26 cellular contexts compared by ENCODE assay signal in genomic region chr1:238895911-238896310, GRCh38.
DNase-seq lines count a peak whose midpoint lies in the region; ATAC-seq and TF ChIP-seq lines count a peak whose summit lies in the region.
"Had no signal": no experiment of that assay in that cellular context is flagged by ENCODE, and none has a peak within 500 bp of the region (broad histone marks: within the 10 kb centered on the region; RNA-seq: fewer than 3 reads in every experiment).

No MANE protein-coding gene starts in this region.

- H3K4me3 Mint-ChIP-seq in GM23338: no peak overlapping the region
- H3K4me3 Mint-ChIP-seq: activated CD4-positive, alpha-beta memory T cell treated with anti-CD3 and anti-CD28 coated beads, Interleukin-2, amount 10 ng/mL, durations not matched to agents 7 days and 5 days; activated naive CD4-positive, alpha-beta T cell treated with anti-CD3 and anti-CD28 coated beads, Interleukin-2, amount 10 ng/mL, durations not matched to agents 7 days and 5 days; brain; CD8-positive, alpha-beta T cell; mesothelial cell of epicardium; T-helper 2 cell treated with Interferon-gamma antibody and Interleukin-4, amounts not matched to agents 5 μg/mL and 100 μg/mL, for 36 hours had no signal

- H3K27me3 ChIP-seq in MM.1S (replicated peaks; ENCODE audit: insufficient read depth, low read length) (no peaks in the 10 kb centered on the region), mesenchymal stem cell (ENCODE audit: control insufficient read depth in 1 of 2, insufficient read depth in 1 of 2, low read length in 2 of 2) (no peaks in the 10 kb centered on the region), GM23338 (ENCODE audit: insufficient read depth) (no peaks in the 10 kb centered on the region)
- H3K27me3 ChIP-seq: adrenal gland, BE2C, neutrophil, stomach, uterus had no signal

- no peak overlapping the region for H4K8ac ChIP-seq in mesenchymal stem cell (ENCODE audit: low read length)

- no peaks in the 10 kb centered on the region for H3K79me1 ChIP-seq in mesenchymal stem cell (replicated peaks; ENCODE audit: low read length, poor library complexity, severe bottlenecking)

- 0 out of 2 replicates have a peak, but pooled peaks cover 5% of the 10 kb centered on the region for H3K4me1 ChIP-seq in MM.1S (ENCODE audit: low read length)
- H3K4me1 ChIP-seq in mesenchymal stem cell (ENCODE audit: control insufficient read depth, insufficient read depth, low read depth, low read length): peaks cover 2% of the 10 kb centered on the region
- no peaks in the 10 kb centered on the region for H3K4me1 ChIP-seq in GM23338 (ENCODE audit: insufficient read depth)
- H3K4me1 ChIP-seq: adrenal gland, BE2C, stomach, uterus had no signal

- H3K9me3 ChIP-seq in MM.1S (replicated peaks; ENCODE audit: insufficient read depth, low read length) (no peaks in the 10 kb centered on the region), mesenchymal stem cell (ENCODE audit: control insufficient read depth, low read length) (peaks cover 21% of the 10 kb centered on the region)
- H3K9me3 ChIP-seq: adrenal gland, BE2C, neutrophil, uterus had no signal

- peak overlapping the region; percentile 32 for H2AK5ac ChIP-seq in mesenchymal stem cell (ENCODE audit: low read length, severe bottlenecking)

- H3K79me2 ChIP-seq in MM.1S (ENCODE audit: low read length) (no peaks in the 10 kb centered on the region), GM23338 (replicated peaks; ENCODE audit: insufficient read depth) (no peaks in the 10 kb centered on the region)

- H4K20me1 ChIP-seq in MM.1S (ENCODE audit: insufficient read depth, low read length) (no peaks in the 10 kb centered on the region), GM23338 (replicated peaks; ENCODE audit: insufficient read depth) (no peaks in the 10 kb centered on the region)

- H3K9me2 ChIP-seq in MM.1S (replicated peaks; ENCODE audit: insufficient read depth, low read length) (no peaks in the 10 kb centered on the region), GM23338 (ENCODE audit: insufficient read depth) (no peaks in the 10 kb centered on the region)

- TF ChIP-seq CTCF in MM.1S (IDR thresholded peaks at IDR 0.05; ENCODE audit: low read length) (no peak), epithelial cell of esophagus (IDR thresholded peaks at IDR 0.05; ENCODE audit: insufficient read depth, low read depth, low read length, missing control alignments) (no peak), GM23338 (conservative IDR thresholded peaks at IDR 0.05; ENCODE audit: low read depth in 2 of 2) (no peak)

- no peak overlapping the region for H3K27ac ChIP-seq in MM.1S (ENCODE audit: low read length)
- H3K27ac ChIP-seq in mesenchymal stem cell (ENCODE audit: low read length, poor library complexity, severe bottlenecking): no peak overlapping the region
- H3K27ac ChIP-seq in GM23338 (ENCODE audit: low read depth): no peak overlapping the region
- H3K27ac ChIP-seq: adrenal gland, HL-60, neutrophil, stomach, uterus had no signal

- H3K4me2 ChIP-seq in MM.1S (ENCODE audit: low read depth, low read length): no peak overlapping the region; the same call in 1 of the 2 replicates
- H3K4me2 ChIP-seq in mesenchymal stem cell (ENCODE audit: low read length, poor library complexity, severe bottlenecking): no peak overlapping the region
- H3K4me2 ChIP-seq in GM23338: no peak overlapping the region
- H3K4me2 ChIP-seq: smooth muscle cell had no signal

- DNase-seq in ELR (ENCODE audit: low read depth) (peak; percentile 53), MM.1S (peak; percentile 91), epithelial cell of esophagus (ENCODE audit: low read depth) (peak; percentile 83), mesenchymal stem cell (no peak), NCI-H2196 (lab: John Stamatoyannopoulos, UW; ENCODE audit: unreplicated experiment) (no peak), GM23338 (ENCODE audit: low spot score) (no peak)
- DNase-seq: activated CD4-positive, alpha-beta memory T cell treated with anti-CD3 and anti-CD28 coated beads, Interleukin-2, amount 10 ng/mL, durations not matched to agents 7 days and 5 days; activated naive CD4-positive, alpha-beta T cell treated with anti-CD3 and anti-CD28 coated beads, Interleukin-2, amount 10 ng/mL, durations not matched to agents 7 days and 5 days; adrenal gland; BE2C; CD8-positive, alpha-beta T cell; GOT3; left ventricle myocardium superior; posterior cingulate gyrus; right cardiac atrium; SHP77 treated with DMSO at 0.1 percent for 48 hours; stomach; uterus had no signal

- H2BK120ac ChIP-seq in mesenchymal stem cell (ENCODE audit: low read depth, low read length): no peak overlapping the region

- H3K14ac ChIP-seq in mesenchymal stem cell (ENCODE audit: low read length in 2 of 2): no peak overlapping the region

- no peaks in the 10 kb centered on the region for H3K36me3 ChIP-seq in MM.1S (replicated peaks; ENCODE audit: insufficient read depth, low read length)
- H3K36me3 ChIP-seq in mesenchymal stem cell (ENCODE audit: control insufficient read depth in 1 of 2, insufficient read depth in 2 of 2, low read depth in 1 of 2, low read length in 2 of 2): no peaks in the 10 kb centered on the region
- H3K36me3 ChIP-seq in GM23338 (ENCODE audit: insufficient read depth): no peaks in the 10 kb centered on the region
- H3K36me3 ChIP-seq: adrenal gland, BE2C, neutrophil, stomach, uterus had no signal

- H3K9ac ChIP-seq in MM.1S (ENCODE audit: low read length) (no peak overlapping the region), mesenchymal stem cell (ENCODE audit: low read length) (no peak overlapping the region)

- peaks cover 3% of the 10 kb centered on the region for H3K27me3 Mint-ChIP-seq in GM23338 (ENCODE audit: insufficient read depth, low read depth, poor library complexity)
- H3K27me3 Mint-ChIP-seq: activated CD4-positive, alpha-beta memory T cell treated with anti-CD3 and anti-CD28 coated beads, Interleukin-2, amount 10 ng/mL, durations not matched to agents 7 days and 5 days; activated naive CD4-positive, alpha-beta T cell treated with anti-CD3 and anti-CD28 coated beads, Interleukin-2, amount 10 ng/mL, durations not matched to agents 7 days and 5 days; brain had no signal

- H4K91ac ChIP-seq in mesenchymal stem cell (ENCODE audit: low read length): no peak overlapping the region

- no peak overlapping the region for H3K23ac ChIP-seq in mesenchymal stem cell (ENCODE audit: low read length in 2 of 2)

- no peaks in the 10 kb centered on the region for H3F3A ChIP-seq in MM.1S (ENCODE audit: insufficient read depth, low read length)
- H3F3A ChIP-seq in GM23338 (replicated peaks; ENCODE audit: low read depth): no peaks in the 10 kb centered on the region

- ATAC-seq in GM23338 (no peak), HG03039 (IDR thresholded peaks at IDR 0.05; ENCODE audit: unreplicated experiment) (no peak)
- ATAC-seq: CD8-positive, alpha-beta T cell; HepG2; left ventricle myocardium superior; right cardiac atrium had no signal

- H3K4ac ChIP-seq in mesenchymal stem cell (ENCODE audit: low read depth in 1 of 2, low read length in 2 of 2): no peak overlapping the region

- no peak overlapping the region for H3K18ac ChIP-seq in mesenchymal stem cell (ENCODE audit: low read depth in 1 of 2, low read length in 2 of 2)

- no peak overlapping the region for H3K4me3 ChIP-seq in MM.1S (ENCODE audit: low read length)
- H3K4me3 ChIP-seq in epithelial cell of esophagus (ENCODE audit: low read length): no peak overlapping the region
- no peak overlapping the region for H3K4me3 ChIP-seq in mesenchymal stem cell (ENCODE audit: insufficient read depth in 1 of 2, low read depth in 1 of 2, low read length in 2 of 2)
- H3K4me3 ChIP-seq in GM23338: no peak overlapping the region
- H3K4me3 ChIP-seq: adrenal gland, smooth muscle cell, stomach, uterus had no signal

- H2BK15ac ChIP-seq in mesenchymal stem cell (ENCODE audit: low read depth, poor library complexity, severe bottlenecking): no peak overlapping the region

- no peaks in the 10 kb centered on the region for H3K4me1 Mint-ChIP-seq in GM23338
- H3K4me1 Mint-ChIP-seq: activated CD4-positive, alpha-beta memory T cell treated with anti-CD3 and anti-CD28 coated beads, Interleukin-2, amount 10 ng/mL, durations not matched to agents 7 days and 5 days; activated naive CD4-positive, alpha-beta T cell treated with anti-CD3 and anti-CD28 coated beads, Interleukin-2, amount 10 ng/mL, durations not matched to agents 7 days and 5 days; brain; mesothelial cell of epicardium had no signal

- no peak overlapping the region for H2BK12ac ChIP-seq in mesenchymal stem cell (ENCODE audit: low read length in 2 of 2)

- 0 out of 3 replicates have a peak, but pooled peaks cover 5% of the 10 kb centered on the region for H3K36me3 Mint-ChIP-seq in GM23338 (ENCODE audit: low read depth)
- H3K36me3 Mint-ChIP-seq: activated naive CD4-positive, alpha-beta T cell treated with anti-CD3 and anti-CD28 coated beads, Interleukin-2, amount 10 ng/mL, durations not matched to agents 7 days and 5 days; brain; CD8-positive, alpha-beta T cell; mesothelial cell of epicardium had no signal

- H2AFZ ChIP-seq in MM.1S (ENCODE audit: low read length) (no peak overlapping the region), mesenchymal stem cell (ENCODE audit: low read depth, low read length) (no peak overlapping the region), GM23338 (no peak overlapping the region)

- H2BK5ac ChIP-seq in mesenchymal stem cell (ENCODE audit: low read depth, low read length, poor library complexity, severe bottlenecking): no peak overlapping the region

- no peak overlapping the region; the same call in 1 of the 2 replicates for H3K27ac Mint-ChIP-seq in GM23338
- H3K27ac Mint-ChIP-seq: activated CD4-positive, alpha-beta memory T cell treated with anti-CD3 and anti-CD28 coated beads, Interleukin-2, amount 10 ng/mL, durations not matched to agents 7 days and 5 days; activated naive CD4-positive, alpha-beta T cell treated with anti-CD3 and anti-CD28 coated beads, Interleukin-2, amount 10 ng/mL, durations not matched to agents 7 days and 5 days; brain; CD8-positive, alpha-beta T cell; mesothelial cell of epicardium; T-helper 2 cell treated with Interferon-gamma antibody and Interleukin-4, amounts not matched to agents 5 μg/mL and 100 μg/mL, for 36 hours had no signal

- 68% methylated on average over 2 of the region's 2 CpGs for WGBS in mesenchymal stem cell

- peaks cover 9% of the 10 kb centered on the region for H3K9me3 Mint-ChIP-seq in GM23338

TF ChIP-seq in GM23338, 12 proteins besides CTCF, POLR2A, EP300 and RAD21:
- TF ChIP-seq NANOG (IDR thresholded peaks at IDR 0.05; ENCODE audit: borderline replicate concordance) (no peak), JUNB (IDR thresholded peaks at IDR 0.05; ENCODE audit: unreplicated experiment) (no peak)

Comparison
In these comparisons a context has a peak if more than half of its experiments do, and no peak if none do; other contexts are left out.
1. DNase-seq: peak in ELR (single experiment), MM.1S (single experiment) and epithelial cell of esophagus (single experiment); none in mesenchymal stem cell (single experiment), NCI-H2196 (single experiment) and GM23338 (single experiment).